11 cellular contexts compared by ENCODE assay signal in the genomic region with DNA sequence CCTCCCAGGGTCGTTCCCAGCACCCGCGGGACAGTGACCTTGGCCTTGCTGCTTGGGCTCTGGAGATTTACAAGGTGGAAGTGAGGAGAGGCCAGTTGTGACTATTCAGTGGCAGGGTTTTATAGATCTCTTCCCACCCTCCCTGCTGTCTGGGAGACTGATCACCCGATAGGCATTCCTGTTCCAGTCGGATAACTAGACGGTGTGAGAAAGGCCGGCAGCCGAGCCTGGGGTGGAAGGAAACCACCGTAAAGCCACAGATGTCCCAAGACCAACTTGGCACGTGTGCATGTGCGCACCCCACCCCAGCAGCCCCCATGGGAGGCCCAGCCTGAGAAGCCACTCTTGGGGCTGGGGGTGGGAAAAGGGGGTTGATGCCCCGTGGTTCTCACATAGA.
A peak's percentile ranks its signal among the peaks of the same experiment; 100 is the strongest.
DNase-seq lines count a peak whose midpoint lies in the region; ATAC-seq and TF ChIP-seq lines count a peak whose summit lies in the region.
"Had no signal": no experiment of that assay in that cellular context is flagged by ENCODE, and none has a peak within 500 bp of the region (broad histone marks: within the 10 kb centered on the region; RNA-seq: fewer than 3 reads in every experiment).

No MANE protein-coding gene starts in this region.

- H3K36me3 ChIP-seq in PC-3 (ENCODE audit: low read depth, low read length): no peaks in the 10 kb centered on the region
- H3K36me3 ChIP-seq in esophagus muscularis mucosa: peaks cover 0 to 44% (median 17%) of the 10 kb centered on the region in 4 donors
- peaks cover 39% of the 10 kb centered on the region for H3K36me3 ChIP-seq in osteoblast (ENCODE audit: insufficient read depth, low read length)

- H3K27me3 ChIP-seq in PC-3 (ENCODE audit: low read length) (no peaks in the 10 kb centered on the region), esophagus muscularis mucosa (no peaks in the 10 kb centered on the region), osteoblast (ENCODE audit: insufficient read depth, low read length) (no peaks in the 10 kb centered on the region)

- H3F3A ChIP-seq in PC-3 (ENCODE audit: low read length, unreplicated experiment): no peaks in the 10 kb centered on the region

- DNase-seq in AG04449 (ENCODE audit: low read depth, low spot score): peak; percentile 46
- peak; percentile 39 for DNase-seq in PC-3
- no peak for DNase-seq in esophagus muscularis mucosa (ENCODE audit: extremely low spot score)
- DNase-seq in osteoblast (ENCODE audit: insufficient read length, low spot score, missing footprints): peak; percentile 94
- no peak for DNase-seq in COLO668 (lab: John Stamatoyannopoulos, UW; ENCODE audit: unreplicated experiment)
- no peak for DNase-seq in NOMO-1 treated with dmso at 0.1 percent for 144 hours (lab: John Stamatoyannopoulos, UW; ENCODE audit: unreplicated experiment)
- DNase-seq: activated T-cell treated with anti-CD3 and anti-CD28 coated beads, Interleukin-2, amount 50 U/mL, for 24 hours; CD8-positive, alpha-beta T cell; SHP77 treated with DMSO at 0.1 percent for 48 hours had no signal

- CTCF ChIA-PET in AG04449 (lab: Yijun Ruan, JAX): interaction anchor here (0.8 to 3.5 kb wide), 6 partner anchors 25 to 410 kb away, joined by 3 to 25 read pairs (median 8); no protein-coding TSS in a partner anchor
- CTCF ChIA-PET in PC-3 (lab: Charles Lee): no interaction called here

- H3K4me3 ChIP-seq in AG04449 (ENCODE audit: low read depth, low read length): no peak overlapping the region; the same call in 1 of the 2 replicates
- no peak overlapping the region; the same call in 1 of the 2 replicates for H3K4me3 ChIP-seq in PC-3 (ENCODE audit: low read length)
- no peak overlapping the region for H3K4me3 ChIP-seq in esophagus muscularis mucosa
- peak overlapping the region; percentile 24 for H3K4me3 ChIP-seq in osteoblast (ENCODE audit: insufficient read depth, low read length)

- TF ChIP-seq POLR2A in esophagus muscularis mucosa (IDR thresholded peaks at IDR 0.05; ENCODE audit: low read depth): no peak
- no peak for TF ChIP-seq POLR2A in GM18505 (IDR thresholded peaks at IDR 0.05; ENCODE audit: borderline replicate concordance, extremely low read depth, insufficient read depth, insufficient read length)

- TF ChIP-seq EP300 in esophagus muscularis mucosa (IDR thresholded peaks at IDR 0.05): no peak

- 50% methylated on average over 12 of the region's 12 CpGs for WGBS in esophagus muscularis mucosa

- POLR2A ChIA-PET in AG04449 (lab: Yijun Ruan, JAX) (no interaction called here), PC-3 (lab: Charles Lee; ENCODE audit: unreplicated experiment) (no interaction called here)

- H3K9ac ChIP-seq in PC-3 (ENCODE audit: low read length): peak overlapping the region; percentile 66

- BruUV-seq in PC-3 (replicated peaks; lab: Mats Ljungman, UMichigan): no TSS peak

- no peak for TF ChIP-seq CTCF in AG04449 (IDR thresholded peaks at IDR 0.05; ENCODE audit: insufficient read depth, low read length, missing control alignments)
- no peak for TF ChIP-seq CTCF in PC-3 (conservative IDR thresholded peaks at IDR 0.05; ENCODE audit: low read depth, low read length)
- no peak for TF ChIP-seq CTCF in esophagus muscularis mucosa (IDR thresholded peaks at IDR 0.05)
- TF ChIP-seq CTCF in osteoblast (IDR thresholded peaks at IDR 0.05; ENCODE audit: extremely low read depth, low read depth, low read length): no peak

- H3K9me2 ChIP-seq in PC-3 (replicated peaks; ENCODE audit: low read length): no peaks in the 10 kb centered on the region

- peak overlapping the region; percentile 62 for H3K4me2 ChIP-seq in PC-3 (ENCODE audit: low read length)
- peak overlapping the region; percentile 47 for H3K4me2 ChIP-seq in osteoblast (ENCODE audit: insufficient read depth, low read length)

- H3K79me2 ChIP-seq in PC-3 (ENCODE audit: low read length) (no peaks in the 10 kb centered on the region), osteoblast (ENCODE audit: insufficient read depth, low read length) (peaks cover 38% of the 10 kb centered on the region)

- H2AFZ ChIP-seq in PC-3 (ENCODE audit: low read length): no peak overlapping the region
- no peak overlapping the region for H2AFZ ChIP-seq in osteoblast (ENCODE audit: low read length)

- H4K20me1 ChIP-seq in PC-3 (ENCODE audit: low read length): no peaks in the 10 kb centered on the region
- H4K20me1 ChIP-seq in osteoblast (ENCODE audit: insufficient read depth, low read length): no peaks in the 10 kb centered on the region

- ATAC-seq in PC-3 (peak; percentile 25), GM18858 (IDR thresholded peaks at IDR 0.05; ENCODE audit: unreplicated experiment) (no peak), GM18505 (IDR thresholded peaks at IDR 0.05; ENCODE audit: unreplicated experiment) (no peak)
- ATAC-seq: CD8-positive, alpha-beta T cell had no signal

- H3K27ac ChIP-seq in PC-3 (ENCODE audit: low read length): peak overlapping the region; percentile 95
- H3K27ac ChIP-seq in esophagus muscularis mucosa (replicated peaks in 1 of 4): peak overlapping the region; percentile 86 to 95 (median 86)
- peak overlapping the region; percentile 97 for H3K27ac ChIP-seq in osteoblast (ENCODE audit: low read depth, low read length)

- H3K9me3 ChIP-seq in PC-3 (ENCODE audit: low read length) (no peaks in the 10 kb centered on the region), esophagus muscularis mucosa (no peaks in the 10 kb centered on the region), osteoblast (ENCODE audit: low read depth, low read length) (no peaks in the 10 kb centered on the region)

- H3K4me1 ChIP-seq in PC-3 (ENCODE audit: insufficient read depth, low read length) (peaks cover 30% of the 10 kb centered on the region), esophagus muscularis mucosa (peaks cover 93 to 100% (median 99%) of the 10 kb centered on the region in 4 donors), osteoblast (ENCODE audit: insufficient read depth, low read length) (peaks cover 65% of the 10 kb centered on the region)

- intact Hi-C loops in PC-3 (cut with micrococcal nuclease) (no loop called here), esophagus muscularis mucosa (cut with DNase I) (no loop called here)

Comparison
In these comparisons a context has a peak if more than half of its experiments do, and no peak if none do; other contexts are left out.
1. DNase-seq: peak in AG04449 (single experiment), PC-3 (single experiment) and osteoblast (single experiment); none in esophagus muscularis mucosa (single experiment), COLO668 (single experiment) and NOMO-1 treated with dmso at 0.1 percent for 144 hours (single experiment).
2. Peak in every context shown above with its lines, with median percentiles within 50 percentile points of each other: H3K27ac ChIP-seq.